In genomic region chr6:69866351-69867074, GRCh38 we compare ENCODE assay signal across 8 cellular contexts. TPM values are rescaled to one million over a fixed set of nuclear protein-coding genes. Genes with fewer than 3 reads are reported as not detected.
DNase-seq lines count a peak whose midpoint lies in the region; ATAC-seq and TF ChIP-seq lines count a peak whose summit lies in the region.

TSS of gene COL19A1 (plus strand) at chr6:69866556. CDS start at chr6:69879568, 13,012 bp downstream.

- H3K4me3 ChIP-seq in BLaER1 (peak within 1 kb of the TSS; percentile 71), cardiac fibroblast (replicated peaks in 1 of 2; ENCODE audit: low read depth in 2 of 2, low read length in 2 of 2) (peak within 1 kb of the TSS; percentile 54 to 59)

- peak within 1 kb of the TSS; percentile 94 for H3K4me2 ChIP-seq in BLaER1

- H3K4me1 ChIP-seq in BLaER1, result peaks cover 9% of the 10 kb centered on the region

- peak within 1 kb of the TSS; percentile 60; the same call in 1 of the 2 replicates for H3K9ac ChIP-seq in BLaER1

- peak; percentile 91 for TF ChIP-seq POLR2A in GM19193 (IDR thresholded peaks at IDR 0.05; ENCODE audit: extremely low read depth, insufficient read depth, insufficient read length)

- peak; percentile 57 for ATAC-seq in HG03159 (IDR thresholded peaks at IDR 0.05; ENCODE audit: unreplicated experiment)
- ATAC-seq in SK-N-SH treated with all-trans-retinoic acid at 6 μM for 48 hours, result peak; percentile 64
- peak; percentile 64 for ATAC-seq in left lobe of liver

- H4K20me1 ChIP-seq in BLaER1, result no peaks in the 10 kb centered on the region; the same call in 1 of the 2 replicates

- no peak for TF ChIP-seq CTCF in cardiac fibroblast (IDR thresholded peaks at IDR 0.05; ENCODE audit: low read depth, low read length)

- H3K27me3 ChIP-seq in BLaER1, result peaks cover 33% of the 10 kb centered on the region

- H3K27ac ChIP-seq in BLaER1, result no peak within 1 kb of the TSS

- peak; percentile 2 to 19 for DNase-seq in cardiac fibroblast (ENCODE audit: low read depth in 2 of 2)
- DNase-seq in left lobe of liver (ENCODE audit: low spot score), result peak; percentile 49
- peak; percentile 49 for DNase-seq in stimulated activated CD8-positive, alpha-beta memory T cell treated with anti-CD3 and anti-CD28 coated beads, Interleukin-4, amount 100 ng/mL, for 48 hours
- no peak for DNase-seq in HT-29 (ENCODE audit: low spot score)

- H3K9me3 ChIP-seq in BLaER1, result no peaks in the 10 kb centered on the region

- H3K36me3 ChIP-seq in BLaER1, result no peaks in the 10 kb centered on the region

TF ChIP-seq in SK-N-SH treated with all-trans-retinoic acid at 6 μM for 48 hours, 23 proteins besides CTCF, POLR2A, EP300 and RAD21:
- TF ChIP-seq ZFP3 (CRISPR knock-in tag; IDR thresholded peaks at IDR 0.05) (no peak), SNAI2 (CRISPR knock-in tag; IDR thresholded peaks at IDR 0.05) (no peak), CREB5 (CRISPR knock-in tag; IDR thresholded peaks at IDR 0.05; ENCODE audit: low read depth) (no peak), ZNF565 (CRISPR knock-in tag; conservative IDR thresholded peaks at IDR 0.05; ENCODE audit: low read depth) (no peak), TSHZ2 (CRISPR knock-in tag; IDR thresholded peaks at IDR 0.05) (no peak), GLIS3 (CRISPR knock-in tag; IDR thresholded peaks at IDR 0.05) (no peak), PPARA (CRISPR knock-in tag; IDR thresholded peaks at IDR 0.05; ENCODE audit: borderline replicate concordance) (no peak), POU6F1 (CRISPR knock-in tag; IDR thresholded peaks at IDR 0.05; ENCODE audit: borderline replicate concordance, low read depth) (no peak), ZNF70 (CRISPR knock-in tag; IDR thresholded peaks at IDR 0.05) (no peak), ARNTL (CRISPR knock-in tag; IDR thresholded peaks at IDR 0.05; ENCODE audit: borderline replicate concordance, low read depth) (no peak), ZNF8 (CRISPR knock-in tag; IDR thresholded peaks at IDR 0.05) (no peak), BACH2 (CRISPR knock-in tag; IDR thresholded peaks at IDR 0.05; ENCODE audit: borderline replicate concordance) (no peak), ZC3H10 (CRISPR knock-in tag; IDR thresholded peaks at IDR 0.05) (no peak), PATZ1 (CRISPR knock-in tag; IDR thresholded peaks at IDR 0.05; ENCODE audit: borderline replicate concordance) (no peak), CSDC2 (CRISPR knock-in tag; IDR thresholded peaks at IDR 0.05) (no peak)

RNA-seq across cellular contexts. Expression of gene COL19A1, which starts in this region (rescaled TPM):
- total RNA-seq in left lobe of liver, result 0.10 TPM
- not detected in 2 replicates for total RNA-seq in HT-29 (2014; rRNA removed; shearing (Covaris generic))

Comparison
In these comparisons a context has a peak if more than half of its experiments do, and no peak if none do; other contexts are left out.
1. Peak in DNase-seq and ATAC-seq in left lobe of liver; RNA of the gene not detected or under 1 TPM.